Comparison of ENCODE assay signal across 23 cellular contexts in the genomic region with DNA sequence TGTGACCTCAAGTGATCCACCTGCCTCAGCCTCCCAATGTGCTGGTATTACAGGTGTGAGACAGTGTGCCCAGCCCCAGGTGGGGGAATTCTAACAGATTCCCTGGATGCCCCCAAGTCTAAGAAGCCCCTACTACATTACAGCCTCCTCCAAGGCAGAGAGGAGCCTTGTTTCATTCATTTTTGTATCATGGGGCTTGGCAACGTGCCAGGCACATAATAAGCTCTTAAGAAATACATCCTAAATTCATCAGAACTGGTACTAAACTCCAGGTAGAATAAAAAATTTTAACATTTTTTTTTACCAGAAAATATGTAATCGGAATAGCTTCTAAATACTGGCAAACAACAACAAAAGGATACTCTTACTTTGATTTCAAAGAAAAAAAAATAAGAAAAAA.
"Had no signal": no experiment of that assay in that cellular context is flagged by ENCODE, and none has a peak within 500 bp of the region (broad histone marks: within the 10 kb centered on the region; RNA-seq: fewer than 3 reads in every experiment).

No MANE protein-coding gene starts in this region.

- H3K9me3 ChIP-seq: ovary had no signal

- H3K4me3 ChIP-seq: left ventricle myocardium inferior, lung, mucosa of descending colon, ovary, skin epidermis, thoracic aorta, uterus had no signal

- DNase-seq: activated CD4-positive, alpha-beta T cell treated with anti-CD3 and anti-CD28 coated beads for 1 hour; activated CD4-positive, alpha-beta T cell treated with anti-CD3 and anti-CD28 coated beads, Interleukin-2, amount 50 U/mL, for 1 hour; activated CD8-positive, alpha-beta T cell treated with anti-CD3 and anti-CD28 coated beads for 36 hours; activated gamma-delta T cell treated with Interleukin-2 at 50 U/mL for 16 hours; activated naive CD4-positive, alpha-beta T cell treated with anti-CD3 and anti-CD28 coated beads, Interleukin-2, amount 50 U/mL, for 16 hours; activated T-cell treated with anti-CD3 and anti-CD28 coated beads, Interleukin-2, amount 50 U/mL, for 4 hours; effector CD4-positive, alpha-beta T cell; erythroblast; foreskin melanocyte; left ventricle myocardium inferior; mucosa of descending colon; ovary; retina; stimulated activated CD4-positive, alpha-beta T cell treated with anti-CD3 and anti-CD28 coated beads, Interleukin-4, amount 100 ng/mL, for 24 hours; T-helper 9 cell had no signal

- H3K4me1 ChIP-seq: left ventricle myocardium inferior, uterus had no signal

- H3K27ac ChIP-seq: left ventricle myocardium inferior, ovary, skin epidermis, thoracic aorta had no signal

- H3K27me3 ChIP-seq: ovary, uterus had no signal

- H3K36me3 ChIP-seq: left ventricle myocardium inferior, ovary, thoracic aorta, uterus had no signal

- ATAC-seq: activated CD8-positive, alpha-beta T cell treated with anti-CD3 and anti-CD28 coated beads for 36 hours; activated T-cell treated with anti-CD3 and anti-CD28 coated beads, Interleukin-2, amount 50 U/mL, for 4 hours; activated T-helper 17 cell treated with anti-CD3 and anti-CD28 coated beads, Interleukin-2, amount 50 U/mL, for 72 hours; mucosa of descending colon; natural killer cell treated with Interleukin-12 subunit alpha and Interleukin-12 subunit beta and Interleukin-15 and Interleukin-18, amount 100 ng/mL, for 72 hours; sciatic nerve; stimulated activated effector memory CD8-positive, alpha-beta T cell treated with anti-CD3 and anti-CD28 coated beads, Interleukin-12 subunit alpha, Interleukin-12 subunit beta, amount 100 ng/mL, for 72 hours had no signal
